Comparison of ENCODE assay signal across 9 cellular contexts in the genomic region with DNA sequence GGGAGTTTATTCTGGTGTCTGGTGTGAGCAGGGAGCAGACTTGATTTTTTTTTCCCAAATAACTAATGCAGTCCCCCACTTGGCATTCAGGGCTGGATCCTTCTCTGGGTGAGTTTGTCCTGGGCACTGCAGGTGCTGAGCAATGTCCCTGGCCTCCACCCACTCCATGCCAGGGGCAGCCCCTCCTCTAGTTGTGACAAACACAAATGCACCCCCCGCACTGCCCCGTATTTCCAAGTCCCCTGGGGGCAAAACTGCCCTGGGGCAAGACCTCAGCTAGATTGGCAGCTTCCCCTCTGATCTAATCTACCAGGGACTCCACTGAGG. TPM values are rescaled to one million over a fixed set of nuclear protein-coding genes. Genes with fewer than 3 reads are reported as not detected.
A peak's percentile ranks its signal among the peaks of the same experiment; 100 is the strongest.
DNase-seq lines count a peak whose midpoint lies in the region; FAIRE-seq and TF ChIP-seq lines count a peak whose summit lies in the region.
"Had no signal": no experiment of that assay in that cellular context is flagged by ENCODE, and none has a peak within 500 bp of the region (broad histone marks: within the 10 kb centered on the region; RNA-seq: fewer than 3 reads in every experiment).

No MANE protein-coding gene starts in this region.

- H3K4me2 ChIP-seq in skeletal muscle satellite cell (ENCODE audit: low read length): peak overlapping the region; percentile 88

- no peak for FAIRE-seq in GM12891 (lab: Jason Lieb, UNC)

- TF ChIP-seq CTCF in colonic mucosa (IDR thresholded peaks at IDR 0.05): no peak

- TF ChIP-seq POLR2A in GM12891 (IDR thresholded peaks at IDR 0.05; ENCODE audit: low read depth, low read length): no peak

- peak overlapping the region; percentile 79 to 97 (median 95) for H3K4me3 Mint-ChIP-seq in IgD-negative memory B cell

- peaks cover 53 to 68% (median 64%) of the 10 kb centered on the region in 3 donors for H3K4me1 Mint-ChIP-seq in IgD-negative memory B cell

- H3K4me3 ChIP-seq in colonic mucosa: no peak overlapping the region
- H3K4me3 ChIP-seq in skeletal muscle satellite cell (ENCODE audit: low read length): peak overlapping the region; percentile 59

- peaks cover 12% of the 10 kb centered on the region for H3K36me3 Mint-ChIP-seq in IgD-negative memory B cell

- H3K36me3 ChIP-seq in colonic mucosa (no peaks in the 10 kb centered on the region), skeletal muscle satellite cell (ENCODE audit: insufficient read depth, low read length) (peaks cover 14% of the 10 kb centered on the region)

- H3K9me3 Mint-ChIP-seq in IgD-negative memory B cell: peaks cover 0 to 4% (median 0%) of the 10 kb centered on the region in 3 donors

- H3K27ac ChIP-seq in colonic mucosa: peak overlapping the region; percentile 48

- peaks cover 7% of the 10 kb centered on the region for H3K4me1 ChIP-seq in colonic mucosa
- H3K4me1 ChIP-seq in skeletal muscle satellite cell (ENCODE audit: control insufficient read depth, insufficient read depth, low read length): peaks cover 32% of the 10 kb centered on the region

- no peaks in the 10 kb centered on the region for H3K9me3 ChIP-seq in colonic mucosa
- no peaks in the 10 kb centered on the region for H3K9me3 ChIP-seq in skeletal muscle satellite cell (replicated peaks; ENCODE audit: low read length)

- no peaks in the 10 kb centered on the region for H3K27me3 ChIP-seq in colonic mucosa
- H3K27me3 ChIP-seq in skeletal muscle satellite cell (ENCODE audit: control insufficient read depth, insufficient read depth, low read length): no peaks in the 10 kb centered on the region

- H3K9ac ChIP-seq in colonic mucosa (ENCODE audit: low read depth in 2 of 2, low read length in 2 of 2) (peak overlapping the region in 1 of 2 donors; percentile 61), skeletal muscle satellite cell (ENCODE audit: low read depth, low read length) (peak overlapping the region; percentile 46)

- H3K27ac Mint-ChIP-seq in IgD-negative memory B cell: peak overlapping the region; percentile 100

- intact Hi-C loops in colonic mucosa (cut with DNase I): no loop called here

- no peak for DNase-seq in GM12891 (ENCODE audit: insufficient read length, low spot score)
- DNase-seq in colonic mucosa: no peak
- no peak for DNase-seq in NCI-H146 treated with DMSO at 0.1 percent for 48 hours (lab: John Stamatoyannopoulos, UW; ENCODE audit: unreplicated experiment)
- no peak for DNase-seq in SKM-1 treated with dmso at 0.1 percent for 144 hours (lab: John Stamatoyannopoulos, UW; ENCODE audit: unreplicated experiment)
- DNase-seq in COLO668 (lab: John Stamatoyannopoulos, UW; ENCODE audit: unreplicated experiment): no peak
- DNase-seq in stimulated activated CD4-positive, alpha-beta T cell treated with anti-CD3 and anti-CD28 coated beads, Interleukin-4, amount 100 ng/mL, for 4 hours: no peak
- DNase-seq: NK-92 treated with Interleukin-12 subunit alpha and Interleukin-12 subunit beta, amount 100 ng/mL, for 24 hours had no signal

- peaks cover 5% of the 10 kb centered on the region for H3K27me3 Mint-ChIP-seq in IgD-negative memory B cell

TF ChIP-seq in GM12891, 5 proteins besides CTCF, POLR2A, EP300 and RAD21:
- TF ChIP-seq POU2F2 (IDR thresholded peaks at IDR 0.05; ENCODE audit: low read depth, low read length) (peak; percentile 55; the same call in 1 of the 2 replicates), SPI1 (IDR thresholded peaks at IDR 0.05; ENCODE audit: low read depth, low read length) (no peak)
TF ChIP-seq in GM12891: peak in this region for 1.

RNA-seq across cellular contexts. Expression of a gene that starts 6.4 kb away (rescaled TPM):
- polyA plus RNA-seq in GM12891 (2012; ENCODE audit: low read depth, missing spikeins): 112 TPM
- 136 TPM for polyA plus RNA-seq in IgD-negative memory B cell
- 10 to 100 TPM; 40.0 to 40.5 TPM for total RNA-seq in colonic mucosa
- total RNA-seq in skeletal muscle satellite cell (2012; rRNA removed): 56.0 and 59.8 TPM in 2 replicates

RNA-seq across cellular contexts. Expression of a gene that starts 7.0 kb away (rescaled TPM):
- 47.3 TPM for polyA plus RNA-seq in GM12891 (2012; ENCODE audit: low read depth, missing spikeins)
- polyA plus RNA-seq in IgD-negative memory B cell: 0.83 TPM
- total RNA-seq in colonic mucosa: 1 to 10 TPM; 2.1 to 4.5 TPM
- 2.3 and 3.3 TPM in 2 replicates for total RNA-seq in skeletal muscle satellite cell (2012; rRNA removed)

RNA-seq across cellular contexts. Expression of a gene that starts 38.6 kb away (rescaled TPM):
- polyA plus RNA-seq in GM12891 (2012; ENCODE audit: low read depth, missing spikeins): 178 TPM
- 83.9 TPM for polyA plus RNA-seq in IgD-negative memory B cell
- total RNA-seq in colonic mucosa: 100 to 1,000 TPM; 358 to 589 TPM
- total RNA-seq in skeletal muscle satellite cell (2012; rRNA removed): 58.8 and 84.7 TPM in 2 replicates
